Comparison of ENCODE assay signal across 1 cellular context in the genomic region with DNA sequence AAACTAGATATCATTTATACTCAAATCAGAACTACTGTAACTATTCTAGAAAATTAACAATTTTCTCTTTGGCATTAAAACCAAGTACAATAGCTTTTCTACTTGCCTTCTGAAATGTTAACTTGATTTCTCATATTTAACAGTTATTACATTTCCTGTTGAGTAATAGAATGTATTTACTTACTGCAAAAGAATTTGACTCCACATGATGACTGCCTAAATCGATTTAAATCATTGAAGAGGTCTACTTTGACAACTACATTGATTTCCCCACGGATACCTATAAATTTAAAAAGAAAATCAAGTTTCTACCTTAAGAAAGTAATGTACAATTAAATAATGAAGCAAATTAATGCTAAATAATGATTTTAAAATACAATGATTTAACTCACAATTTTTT.
TF ChIP-seq lines count a peak whose summit lies in the region.

No MANE protein-coding gene starts in this region.

TF ChIP-seq in IMR-90, 13 proteins besides CTCF, POLR2A, EP300 and RAD21 (continued from another document):
- TF ChIP-seq, protein P1, sequence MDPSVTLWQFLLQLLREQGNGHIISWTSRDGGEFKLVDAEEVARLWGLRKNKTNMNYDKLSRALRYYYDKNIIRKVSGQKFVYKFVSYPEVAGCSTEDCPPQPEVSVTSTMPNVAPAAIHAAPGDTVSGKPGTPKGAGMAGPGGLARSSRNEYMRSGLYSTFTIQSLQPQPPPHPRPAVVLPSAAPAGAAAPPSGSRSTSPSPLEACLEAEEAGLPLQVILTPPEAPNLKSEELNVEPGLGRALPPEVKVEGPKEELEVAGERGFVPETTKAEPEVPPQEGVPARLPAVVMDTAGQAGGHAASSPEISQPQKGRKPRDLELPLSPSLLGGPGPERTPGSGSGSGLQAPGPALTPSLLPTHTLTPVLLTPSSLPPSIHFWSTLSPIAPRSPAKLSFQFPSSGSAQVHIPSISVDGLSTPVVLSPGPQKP (IDR thresholded peaks at IDR 0.05; ENCODE audit: borderline replicate concordance, low read depth, low read length), result no peak
- no peak for TF ChIP-seq MXI1 (IDR thresholded peaks at IDR 0.05; ENCODE audit: borderline replicate concordance, low read depth, low read length)
